2 cellular contexts compared by ENCODE assay signal in the genomic region with DNA sequence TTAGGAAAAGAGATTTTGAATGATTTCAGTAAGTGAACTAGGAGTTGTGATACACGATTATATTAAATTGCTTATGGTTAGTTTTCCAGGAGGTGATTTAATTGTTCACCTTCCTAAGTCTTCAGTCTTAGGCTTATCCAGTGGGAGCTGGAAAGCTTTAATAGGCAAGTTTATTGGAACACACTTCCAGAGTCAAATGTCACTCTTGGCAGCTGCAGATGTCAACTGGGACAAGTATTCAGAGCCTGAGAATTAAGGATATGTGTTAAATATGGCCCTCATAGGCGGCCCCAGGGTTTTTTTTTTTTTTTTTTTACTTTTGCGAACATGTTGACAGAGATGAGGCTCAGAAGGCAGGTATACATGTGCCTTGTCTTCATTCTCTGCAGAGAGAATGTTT.
TF ChIP-seq lines count a peak whose summit lies in the region.

No MANE protein-coding gene starts in this region.

TF ChIP-seq in SK-N-SH, 30 proteins besides CTCF, POLR2A, EP300 and RAD21:
- TF ChIP-seq TEAD4 (IDR thresholded peaks at IDR 0.05; ENCODE audit: borderline replicate concordance, insufficient read depth) (no peak), TAF1 (IDR thresholded peaks at IDR 0.05; ENCODE audit: borderline replicate concordance, low read depth, low read length) (no peak), GATA2 (CRISPR knock-in tag; IDR thresholded peaks at IDR 0.05) (no peak), POLR2AphosphoS5 (IDR thresholded peaks at IDR 0.05; ENCODE audit: low read depth, low read length) (no peak), FOXM1 (IDR thresholded peaks at IDR 0.05; ENCODE audit: low read depth) (no peak), RXRA (IDR thresholded peaks at IDR 0.05; ENCODE audit: borderline replicate concordance, low read depth) (no peak), SIN3A (IDR thresholded peaks at IDR 0.05; ENCODE audit: borderline replicate concordance, low read depth, low read length) (no peak), MEF2A (IDR thresholded peaks at IDR 0.05; ENCODE audit: borderline replicate concordance, low read depth) (no peak), JUND (IDR thresholded peaks at IDR 0.05) (no peak), GABPA (IDR thresholded peaks at IDR 0.05; ENCODE audit: low read depth) (no peak), MXI1 (IDR thresholded peaks at IDR 0.05; ENCODE audit: low read depth, low read length) (no peak)
- TF ChIP-seq, protein P1, sequence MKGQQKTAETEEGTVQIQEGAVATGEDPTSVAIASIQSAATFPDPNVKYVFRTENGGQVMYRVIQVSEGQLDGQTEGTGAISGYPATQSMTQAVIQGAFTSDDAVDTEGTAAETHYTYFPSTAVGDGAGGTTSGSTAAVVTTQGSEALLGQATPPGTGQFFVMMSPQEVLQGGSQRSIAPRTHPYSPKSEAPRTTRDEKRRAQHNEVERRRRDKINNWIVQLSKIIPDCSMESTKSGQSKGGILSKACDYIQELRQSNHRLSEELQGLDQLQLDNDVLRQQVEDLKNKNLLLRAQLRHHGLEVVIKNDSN (IDR thresholded peaks at IDR 0.05; ENCODE audit: borderline replicate concordance, low read depth): no peak
- TF ChIP-seq, protein P2, sequence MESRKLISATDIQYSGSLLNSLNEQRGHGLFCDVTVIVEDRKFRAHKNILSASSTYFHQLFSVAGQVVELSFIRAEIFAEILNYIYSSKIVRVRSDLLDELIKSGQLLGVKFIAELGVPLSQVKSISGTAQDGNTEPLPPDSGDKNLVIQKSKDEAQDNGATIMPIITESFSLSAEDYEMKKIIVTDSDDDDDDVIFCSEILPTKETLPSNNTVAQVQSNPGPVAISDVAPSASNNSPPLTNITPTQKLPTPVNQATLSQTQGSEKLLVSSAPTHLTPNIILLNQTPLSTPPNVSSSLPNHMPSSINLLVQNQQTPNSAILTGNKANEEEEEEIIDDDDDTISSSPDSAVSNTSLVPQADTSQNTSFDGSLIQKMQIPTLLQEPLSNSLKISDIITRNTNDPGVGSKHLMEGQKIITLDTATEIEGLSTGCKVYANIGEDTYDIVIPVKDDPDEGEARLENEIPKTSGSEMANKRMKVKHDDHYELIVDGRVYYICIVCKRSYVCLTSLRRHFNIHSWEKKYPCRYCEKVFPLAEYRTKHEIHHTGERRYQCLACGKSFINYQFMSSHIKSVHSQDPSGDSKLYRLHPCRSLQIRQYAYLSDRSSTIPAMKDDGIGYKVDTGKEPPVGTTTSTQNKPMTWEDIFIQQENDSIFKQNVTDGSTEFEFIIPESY (IDR thresholded peaks at IDR 0.05; ENCODE audit: borderline replicate concordance, low read depth): no peak
- TF ChIP-seq, protein P3, sequence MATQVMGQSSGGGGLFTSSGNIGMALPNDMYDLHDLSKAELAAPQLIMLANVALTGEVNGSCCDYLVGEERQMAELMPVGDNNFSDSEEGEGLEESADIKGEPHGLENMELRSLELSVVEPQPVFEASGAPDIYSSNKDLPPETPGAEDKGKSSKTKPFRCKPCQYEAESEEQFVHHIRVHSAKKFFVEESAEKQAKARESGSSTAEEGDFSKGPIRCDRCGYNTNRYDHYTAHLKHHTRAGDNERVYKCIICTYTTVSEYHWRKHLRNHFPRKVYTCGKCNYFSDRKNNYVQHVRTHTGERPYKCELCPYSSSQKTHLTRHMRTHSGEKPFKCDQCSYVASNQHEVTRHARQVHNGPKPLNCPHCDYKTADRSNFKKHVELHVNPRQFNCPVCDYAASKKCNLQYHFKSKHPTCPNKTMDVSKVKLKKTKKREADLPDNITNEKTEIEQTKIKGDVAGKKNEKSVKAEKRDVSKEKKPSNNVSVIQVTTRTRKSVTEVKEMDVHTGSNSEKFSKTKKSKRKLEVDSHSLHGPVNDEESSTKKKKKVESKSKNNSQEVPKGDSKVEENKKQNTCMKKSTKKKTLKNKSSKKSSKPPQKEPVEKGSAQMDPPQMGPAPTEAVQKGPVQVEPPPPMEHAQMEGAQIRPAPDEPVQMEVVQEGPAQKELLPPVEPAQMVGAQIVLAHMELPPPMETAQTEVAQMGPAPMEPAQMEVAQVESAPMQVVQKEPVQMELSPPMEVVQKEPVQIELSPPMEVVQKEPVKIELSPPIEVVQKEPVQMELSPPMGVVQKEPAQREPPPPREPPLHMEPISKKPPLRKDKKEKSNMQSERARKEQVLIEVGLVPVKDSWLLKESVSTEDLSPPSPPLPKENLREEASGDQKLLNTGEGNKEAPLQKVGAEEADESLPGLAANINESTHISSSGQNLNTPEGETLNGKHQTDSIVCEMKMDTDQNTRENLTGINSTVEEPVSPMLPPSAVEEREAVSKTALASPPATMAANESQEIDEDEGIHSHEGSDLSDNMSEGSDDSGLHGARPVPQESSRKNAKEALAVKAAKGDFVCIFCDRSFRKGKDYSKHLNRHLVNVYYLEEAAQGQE (IDR thresholded peaks at IDR 0.05; ENCODE audit: low read depth, low read length): no peak
- TF ChIP-seq, protein P4, sequence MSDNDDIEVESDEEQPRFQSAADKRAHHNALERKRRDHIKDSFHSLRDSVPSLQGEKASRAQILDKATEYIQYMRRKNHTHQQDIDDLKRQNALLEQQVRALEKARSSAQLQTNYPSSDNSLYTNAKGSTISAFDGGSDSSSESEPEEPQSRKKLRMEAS (IDR thresholded peaks at IDR 0.05; ENCODE audit: low read depth): no peak
TF ChIP-seq in SK-N-SH: peak in this region for 0.

TF ChIP-seq in SK-N-SH treated with all-trans-retinoic acid at 6 μM for 48 hours, 23 proteins besides CTCF, POLR2A, EP300 and RAD21:
- TF ChIP-seq, protein P5, sequence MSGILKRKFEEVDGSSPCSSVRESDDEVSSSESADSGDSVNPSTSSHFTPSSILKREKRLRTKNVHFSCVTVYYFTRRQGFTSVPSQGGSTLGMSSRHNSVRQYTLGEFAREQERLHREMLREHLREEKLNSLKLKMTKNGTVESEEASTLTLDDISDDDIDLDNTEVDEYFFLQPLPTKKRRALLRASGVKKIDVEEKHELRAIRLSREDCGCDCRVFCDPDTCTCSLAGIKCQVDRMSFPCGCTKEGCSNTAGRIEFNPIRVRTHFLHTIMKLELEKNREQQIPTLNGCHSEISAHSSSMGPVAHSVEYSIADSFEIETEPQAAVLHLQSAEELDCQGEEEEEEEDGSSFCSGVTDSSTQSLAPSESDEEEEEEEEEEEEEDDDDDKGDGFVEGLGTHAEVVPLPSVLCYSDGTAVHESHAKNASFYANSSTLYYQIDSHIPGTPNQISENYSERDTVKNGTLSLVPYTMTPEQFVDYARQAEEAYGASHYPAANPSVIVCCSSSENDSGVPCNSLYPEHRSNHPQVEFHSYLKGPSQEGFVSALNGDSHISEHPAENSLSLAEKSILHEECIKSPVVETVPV (CRISPR knock-in tag; IDR thresholded peaks at IDR 0.05): no peak
- no peak for TF ChIP-seq OSR1 (CRISPR knock-in tag; IDR thresholded peaks at IDR 0.05)
- TF ChIP-seq ARNTL (CRISPR knock-in tag; IDR thresholded peaks at IDR 0.05; ENCODE audit: borderline replicate concordance, low read depth): no peak
- TF ChIP-seq ZFP3 (CRISPR knock-in tag; IDR thresholded peaks at IDR 0.05): no peak
- TF ChIP-seq ZNF70 (CRISPR knock-in tag; IDR thresholded peaks at IDR 0.05): no peak
- TF ChIP-seq RARB (CRISPR knock-in tag; IDR thresholded peaks at IDR 0.05): no peak
- no peak for TF ChIP-seq ZNF565 (CRISPR knock-in tag; conservative IDR thresholded peaks at IDR 0.05; ENCODE audit: low read depth)
- TF ChIP-seq, protein P6, sequence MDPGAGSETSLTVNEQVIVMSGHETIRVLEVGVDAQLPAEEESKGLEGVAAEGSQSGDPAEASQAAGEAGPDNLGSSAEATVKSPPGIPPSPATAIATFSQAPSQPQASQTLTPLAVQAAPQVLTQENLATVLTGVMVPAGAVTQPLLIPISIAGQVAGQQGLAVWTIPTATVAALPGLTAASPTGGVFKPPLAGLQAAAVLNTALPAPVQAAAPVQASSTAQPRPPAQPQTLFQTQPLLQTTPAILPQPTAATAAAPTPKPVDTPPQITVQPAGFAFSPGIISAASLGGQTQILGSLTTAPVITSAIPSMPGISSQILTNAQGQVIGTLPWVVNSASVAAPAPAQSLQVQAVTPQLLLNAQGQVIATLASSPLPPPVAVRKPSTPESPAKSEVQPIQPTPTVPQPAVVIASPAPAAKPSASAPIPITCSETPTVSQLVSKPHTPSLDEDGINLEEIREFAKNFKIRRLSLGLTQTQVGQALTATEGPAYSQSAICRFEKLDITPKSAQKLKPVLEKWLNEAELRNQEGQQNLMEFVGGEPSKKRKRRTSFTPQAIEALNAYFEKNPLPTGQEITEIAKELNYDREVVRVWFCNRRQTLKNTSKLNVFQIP (CRISPR knock-in tag; IDR thresholded peaks at IDR 0.05; ENCODE audit: borderline replicate concordance, low read depth): no peak
